7 cellular contexts compared by ENCODE assay signal in the genomic region with DNA sequence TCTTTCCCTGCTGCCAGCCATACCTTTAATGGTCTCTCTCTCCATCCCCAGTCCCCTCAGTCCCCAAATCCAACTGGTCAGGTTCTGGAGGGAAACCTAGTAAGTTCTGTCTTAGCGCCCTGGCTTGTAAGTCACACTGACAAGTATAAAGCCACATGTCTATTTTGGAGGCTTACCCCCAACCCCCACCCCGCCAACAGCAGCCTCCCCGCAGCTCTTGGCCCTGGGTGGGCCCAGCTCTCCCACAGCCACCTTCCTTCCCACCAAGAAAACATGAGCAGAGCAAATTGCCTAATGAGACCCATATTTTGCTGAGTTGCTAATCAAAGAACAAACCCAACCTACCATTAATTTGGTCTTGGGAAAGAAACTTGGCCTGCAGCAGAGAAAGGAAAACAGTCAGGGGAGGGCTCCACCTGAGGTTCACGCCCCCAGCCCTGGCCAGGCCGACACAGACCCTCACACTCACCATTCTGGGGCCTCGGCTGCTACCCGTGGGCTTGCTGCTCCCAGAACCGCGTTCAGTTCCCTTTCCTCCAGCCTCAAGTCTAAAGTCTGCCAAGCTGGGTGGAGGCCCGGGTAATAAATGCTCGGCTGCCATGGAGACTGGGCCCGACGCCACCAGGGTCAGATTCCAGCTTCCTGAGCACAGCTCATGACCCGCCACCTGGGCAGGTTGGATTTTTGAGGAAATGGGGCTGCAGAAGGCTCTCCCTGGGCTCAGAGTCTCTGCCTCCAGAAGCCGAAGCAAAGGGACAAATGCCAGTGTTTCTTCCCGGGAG. TPM values are rescaled to one million over a fixed set of nuclear protein-coding genes. Genes with fewer than 3 reads are reported as not detected.
DNase-seq lines count a peak whose midpoint lies in the region.

A gene with protein sequence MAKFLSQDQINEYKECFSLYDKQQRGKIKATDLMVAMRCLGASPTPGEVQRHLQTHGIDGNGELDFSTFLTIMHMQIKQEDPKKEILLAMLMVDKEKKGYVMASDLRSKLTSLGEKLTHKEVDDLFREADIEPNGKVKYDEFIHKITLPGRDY (minus strand): TSS at position 557 of the 782 bp plus-strand sequence. CDS start 85 bp downstream, at position 472.

- H3K4me3 Mint-ChIP-seq in T-helper 2 cell treated with Interferon-gamma antibody and Interleukin-4, amounts not matched to agents 5 μg/mL and 100 μg/mL, for 36 hours = peak within 1 kb of the TSS; percentile 70

- no peaks in the 10 kb centered on the region for H3K9me3 Mint-ChIP-seq in T-helper 2 cell treated with Interferon-gamma antibody and Interleukin-4, amounts not matched to agents 5 μg/mL and 100 μg/mL, for 36 hours

- no peaks in the 10 kb centered on the region for H3K27me3 Mint-ChIP-seq in T-helper 2 cell treated with Interferon-gamma antibody and Interleukin-4, amounts not matched to agents 5 μg/mL and 100 μg/mL, for 36 hours (ENCODE audit: low read depth)

- DNase-seq in T-helper 2 cell treated with Interferon-gamma antibody and Interleukin-4, amounts not matched to agents 5 μg/mL and 100 μg/mL, for 36 hours (ENCODE audit: low spot score) = no peak
- DNase-seq in iPS-NIHi11 (ENCODE audit: low spot score) (peak; percentile 60), NCI-H524 (lab: John Stamatoyannopoulos, UW) (no peak)
- DNase-seq in stimulated activated CD4-positive, alpha-beta T cell treated with anti-CD3 and anti-CD28 coated beads, Interleukin-12 subunit alpha, Interleukin-12 subunit beta, amount 100 ng/mL, for 4 hours = no peak
- DNase-seq in effector memory CD4-positive, alpha-beta T cell = no peak

- H3K9me3 ChIP-seq in HUES64 (ENCODE audit: insufficient read depth, low read depth, low read length) (no peaks in the 10 kb centered on the region), stomach smooth muscle (ENCODE audit: control insufficient read depth in 2 of 2, low read length in 2 of 2) (no peaks in the 10 kb centered on the region)
- no peaks in the 10 kb centered on the region for H3K9me3 ChIP-seq in effector memory CD4-positive, alpha-beta T cell (ENCODE audit: control insufficient read depth, low read length)

- H3K4me1 Mint-ChIP-seq in T-helper 2 cell treated with Interferon-gamma antibody and Interleukin-4, amounts not matched to agents 5 μg/mL and 100 μg/mL, for 36 hours (ENCODE audit: low read depth) = peaks cover 36% of the 10 kb centered on the region

- H3K4me1 ChIP-seq in HUES64 (ENCODE audit: insufficient read depth, low read length) (peaks cover 34% of the 10 kb centered on the region), stomach smooth muscle (ENCODE audit: control insufficient read depth, insufficient read depth, low read length) (peaks cover 23% of the 10 kb centered on the region)
- H3K4me1 ChIP-seq in effector memory CD4-positive, alpha-beta T cell (ENCODE audit: control insufficient read depth, insufficient read depth, low read length, poor library complexity, severe bottlenecking) = peaks cover 11% of the 10 kb centered on the region

- H3K27ac ChIP-seq in HUES64 (ENCODE audit: low read depth, low read length) (peak within 1 kb of the TSS; percentile 39), stomach smooth muscle (ENCODE audit: low read length) (peak within 1 kb of the TSS; percentile 11)
- no peak within 1 kb of the TSS for H3K27ac ChIP-seq in effector memory CD4-positive, alpha-beta T cell (ENCODE audit: insufficient read depth, low read length, poor library complexity, severe bottlenecking)

- H3K36me3 ChIP-seq in HUES64 (ENCODE audit: insufficient read depth, low read length) (no peaks in the 10 kb centered on the region; the same call in 1 of the 2 replicates), stomach smooth muscle (ENCODE audit: control insufficient read depth in 2 of 2, insufficient read depth in 2 of 2, low read length in 2 of 2) (no peaks in the 10 kb centered on the region)
- no peaks in the 10 kb centered on the region for H3K36me3 ChIP-seq in effector memory CD4-positive, alpha-beta T cell (ENCODE audit: control insufficient read depth, insufficient read depth, low read length)

- WGBS in HUES64 = 91% methylated on average over 16 of the region's 16 CpGs

- peaks cover 10% of the 10 kb centered on the region for H3K36me3 Mint-ChIP-seq in T-helper 2 cell treated with Interferon-gamma antibody and Interleukin-4, amounts not matched to agents 5 μg/mL and 100 μg/mL, for 36 hours (ENCODE audit: low read depth)

- no peak within 1 kb of the TSS for H3K4me3 ChIP-seq in HUES64 (ENCODE audit: low read length)
- peak within 1 kb of the TSS in 1 of 2 donors; percentile 40 for H3K4me3 ChIP-seq in stomach smooth muscle (ENCODE audit: low read length in 2 of 2)
- H3K4me3 ChIP-seq in effector memory CD4-positive, alpha-beta T cell (ENCODE audit: insufficient read depth, low read depth, low read length, poor library complexity, severe bottlenecking) = no peak within 1 kb of the TSS

- peak within 1 kb of the TSS; percentile 82 for H3K27ac Mint-ChIP-seq in T-helper 2 cell treated with Interferon-gamma antibody and Interleukin-4, amounts not matched to agents 5 μg/mL and 100 μg/mL, for 36 hours

- H3K27me3 ChIP-seq in HUES64 (ENCODE audit: insufficient read depth, low read length) = no peaks in the 10 kb centered on the region
- H3K27me3 ChIP-seq in stomach smooth muscle (ENCODE audit: control insufficient read depth in 1 of 2, insufficient read depth in 2 of 2, low read length in 2 of 2) = no peaks in the 10 kb centered on the region
- H3K27me3 ChIP-seq in effector memory CD4-positive, alpha-beta T cell (replicated peaks; ENCODE audit: control insufficient read depth, insufficient read depth, low read length, poor library complexity, severe bottlenecking) = no peaks in the 10 kb centered on the region

- H3K9ac ChIP-seq in HUES64 (ENCODE audit: low read depth, low read length) (peak within 1 kb of the TSS; percentile 26; the same call in 1 of the 2 replicates), stomach smooth muscle (ENCODE audit: low read length in 2 of 2) (no peak within 1 kb of the TSS)

RNA-seq across cellular contexts. Expression of the gene that starts here (rescaled TPM):
- polyA plus RNA-seq in HUES64 (2013, experiment 1 of 2) = 6.5 TPM
- polyA plus RNA-seq in HUES64 (2013, experiment 2 of 2) = 6.8 TPM
